ENCODE assay signal across 16 cellular contexts in genomic region chr12:62758216-62758615, GRCh38.
DNase-seq lines count a peak whose midpoint lies in the region; ATAC-seq and TF ChIP-seq lines count a peak whose summit lies in the region.
"Had no signal": no experiment of that assay in that cellular context is flagged by ENCODE, and none has a peak within 500 bp of the region (broad histone marks: within the 10 kb centered on the region; RNA-seq: fewer than 3 reads in every experiment).

No MANE protein-coding gene starts in this region.

- peak; percentile 13 to 14 for DNase-seq in activated T-cell treated with anti-CD3 and anti-CD28 coated beads, Interleukin-2, amount 50 U/mL, for 72 hours
- DNase-seq in activated T-cell treated with anti-CD3 and anti-CD28 coated beads, Interleukin-2, amount 50 U/mL, for 48 hours = no peak
- DNase-seq in activated naive CD8-positive, alpha-beta T cell treated with anti-CD3 and anti-CD28 coated beads for 36 hours = peak; percentile 29
- DNase-seq in foreskin fibroblast (peak; percentile 66 to 76), stromal cell of bone marrow (ENCODE audit: low read depth) (peak; percentile 35), NCI-H510A (lab: John Stamatoyannopoulos, UW) (no peak), NCI-H2107 treated with DMSO at 0.1 percent for 48 hours (lab: John Stamatoyannopoulos, UW; ENCODE audit: unreplicated experiment) (no peak), right cardiac atrium (no peak)
- DNase-seq: activated T-cell treated with anti-CD3 and anti-CD28 coated beads for 4 hours; anterior cingulate cortex; H9; Karpas-422; NCI-H1694; NCI-H526; stimulated activated naive CD4-positive, alpha-beta T cell; SW 1271 had no signal

- H3K4me1 Mint-ChIP-seq in activated T-cell treated with anti-CD3 and anti-CD28 coated beads, Interleukin-2, amount 50 U/mL, for 72 hours (ENCODE audit: low read depth) = peaks cover 44% of the 10 kb centered on the region
- H3K4me1 Mint-ChIP-seq in activated naive CD8-positive, alpha-beta T cell treated with anti-CD3 and anti-CD28 coated beads for 36 hours = peaks cover 32% of the 10 kb centered on the region
- H3K4me1 Mint-ChIP-seq: H9 had no signal

- peak; percentile 84 to 92 for ATAC-seq in activated T-cell treated with anti-CD3 and anti-CD28 coated beads, Interleukin-2, amount 50 U/mL, for 72 hours (replicated peaks in 1 of 2)
- no peak for ATAC-seq in right cardiac atrium

- H3K27me3 Mint-ChIP-seq in activated T-cell treated with anti-CD3 and anti-CD28 coated beads, Interleukin-2, amount 50 U/mL, for 72 hours (ENCODE audit: low read depth) = peaks cover 26% of the 10 kb centered on the region
- H3K27me3 Mint-ChIP-seq in activated naive CD8-positive, alpha-beta T cell treated with anti-CD3 and anti-CD28 coated beads for 36 hours = peaks cover 19% of the 10 kb centered on the region

- no peak overlapping the region for H3K27ac ChIP-seq in right cardiac atrium (ENCODE audit: low read length)

- H3K4me1 ChIP-seq in right cardiac atrium (ENCODE audit: control insufficient read depth, insufficient read depth, low read length) = peaks cover 7% of the 10 kb centered on the region

- 95% methylated on average over 1 of the region's 1 CpG for WGBS in right cardiac atrium

- no peaks in the 10 kb centered on the region for H3K27me3 ChIP-seq in right cardiac atrium (ENCODE audit: control insufficient read depth, insufficient read depth)

- H3K36me3 Mint-ChIP-seq in activated T-cell treated with anti-CD3 and anti-CD28 coated beads, Interleukin-2, amount 50 U/mL, for 72 hours (ENCODE audit: insufficient read depth in 2 of 2) = no peaks in the 10 kb centered on the region
- no peaks in the 10 kb centered on the region for H3K36me3 Mint-ChIP-seq in activated naive CD8-positive, alpha-beta T cell treated with anti-CD3 and anti-CD28 coated beads for 36 hours

- intact Hi-C loops in right cardiac atrium (cut with DNase I) = no loop called here

- no peaks in the 10 kb centered on the region for H3K9me3 ChIP-seq in right cardiac atrium (ENCODE audit: control insufficient read depth, low read length)

- no peaks in the 10 kb centered on the region for H3K9me3 Mint-ChIP-seq in activated T-cell treated with anti-CD3 and anti-CD28 coated beads, Interleukin-2, amount 50 U/mL, for 72 hours
- H3K9me3 Mint-ChIP-seq in activated naive CD8-positive, alpha-beta T cell treated with anti-CD3 and anti-CD28 coated beads for 36 hours = no peaks in the 10 kb centered on the region

- no peak overlapping the region for H3K4me3 ChIP-seq in foreskin fibroblast (ENCODE audit: low read depth in 1 of 2, low read length in 2 of 2)
- H3K4me3 ChIP-seq in right cardiac atrium (ENCODE audit: low read length) = no peak overlapping the region

- no peak overlapping the region for H3K27ac Mint-ChIP-seq in activated T-cell treated with anti-CD3 and anti-CD28 coated beads, Interleukin-2, amount 50 U/mL, for 72 hours
- peak overlapping the region; percentile 50 for H3K27ac Mint-ChIP-seq in activated naive CD8-positive, alpha-beta T cell treated with anti-CD3 and anti-CD28 coated beads for 36 hours
- H3K27ac Mint-ChIP-seq: H9 had no signal

- H3K4me3 Mint-ChIP-seq in activated T-cell treated with anti-CD3 and anti-CD28 coated beads, Interleukin-2, amount 50 U/mL, for 72 hours = no peak overlapping the region
- H3K4me3 Mint-ChIP-seq in activated naive CD8-positive, alpha-beta T cell treated with anti-CD3 and anti-CD28 coated beads for 36 hours = no peak overlapping the region
- H3K4me3 Mint-ChIP-seq: H9 had no signal

- TF ChIP-seq CTCF in foreskin fibroblast (IDR thresholded peaks at IDR 0.05; ENCODE audit: low read depth, low read length) = no peak

Comparison
In these comparisons a context has a peak if more than half of its experiments do, and no peak if none do; other contexts are left out.
1. DNase-seq: peak in activated T-cell treated with anti-CD3 and anti-CD28 coated beads, Interleukin-2, amount 50 U/mL, for 72 hours (2 of 2), activated naive CD8-positive, alpha-beta T cell treated with anti-CD3 and anti-CD28 coated beads for 36 hours (single experiment), foreskin fibroblast (2 of 2) and stromal cell of bone marrow (single experiment); none in activated T-cell treated with anti-CD3 and anti-CD28 coated beads, Interleukin-2, amount 50 U/mL, for 48 hours (0 of 2), NCI-H510A (single experiment), NCI-H2107 treated with DMSO at 0.1 percent for 48 hours (single experiment) and right cardiac atrium (0 of 3).
2. ATAC-seq: peak in activated T-cell treated with anti-CD3 and anti-CD28 coated beads, Interleukin-2, amount 50 U/mL, for 72 hours (2 of 2); none in right cardiac atrium (0 of 2).